Comparison of ENCODE assay signal across 17 cellular contexts in the genomic region with DNA sequence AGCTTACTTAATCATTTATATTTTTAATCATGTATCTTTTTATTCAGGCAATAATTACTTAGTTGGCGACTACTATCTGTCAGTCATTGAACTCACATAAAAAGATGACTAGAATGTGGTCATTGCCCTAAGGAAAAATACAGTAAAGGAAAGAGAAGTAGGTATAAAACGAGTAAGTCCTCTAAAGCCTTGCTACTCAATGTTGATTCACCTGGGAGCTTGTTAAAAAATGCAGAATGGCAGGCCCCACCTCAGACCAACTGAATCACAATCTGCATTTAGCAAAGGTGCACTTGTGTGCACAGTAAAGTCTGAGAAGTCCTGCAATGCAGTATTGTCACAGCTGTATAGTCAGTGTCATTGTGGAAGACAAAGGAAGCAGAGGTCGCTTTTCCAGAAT.
"Had no signal": no experiment of that assay in that cellular context is flagged by ENCODE, and none has a peak within 500 bp of the region (broad histone marks: within the 10 kb centered on the region; RNA-seq: fewer than 3 reads in every experiment).

No MANE protein-coding gene starts in this region.

- H3K4me1 ChIP-seq: colonic mucosa, parathyroid adenoma, prostate gland, sigmoid colon, stomach, transverse colon had no signal

- H3K27me3 Mint-ChIP-seq: naive thymus-derived CD4-positive, alpha-beta T cell had no signal

- H3K27me3 ChIP-seq: colonic mucosa, hepatocyte, sigmoid colon, stomach, transverse colon had no signal

- ATAC-seq: naive thymus-derived CD4-positive, alpha-beta T cell had no signal

- H3K36me3 Mint-ChIP-seq: naive thymus-derived CD4-positive, alpha-beta T cell had no signal

- H3K36me3 ChIP-seq: colonic mucosa, prostate gland, sigmoid colon, stomach, thoracic aorta, transverse colon had no signal

- H3K27ac ChIP-seq: colonic mucosa, hepatocyte, parathyroid adenoma, prostate gland, sigmoid colon, skin epidermis, stomach, thoracic aorta, transverse colon had no signal

- H3K4me3 ChIP-seq: colonic mucosa, hepatocyte, prostate gland, sigmoid colon, skin epidermis, stomach, thoracic aorta, transverse colon had no signal

- H3K27ac Mint-ChIP-seq: naive thymus-derived CD4-positive, alpha-beta T cell; nephron progenitor cell had no signal

- H3K9ac ChIP-seq: parathyroid adenoma had no signal

- H3K4me1 Mint-ChIP-seq: naive thymus-derived CD4-positive, alpha-beta T cell had no signal

- H3K9me3 Mint-ChIP-seq: nephron progenitor cell had no signal

- H3K4me3 Mint-ChIP-seq: naive thymus-derived CD4-positive, alpha-beta T cell; nephron progenitor cell had no signal

- H3K79me2 ChIP-seq: hepatocyte, parathyroid adenoma had no signal

- H3K4me2 ChIP-seq: hepatocyte had no signal

- DNase-seq: colonic mucosa; dermis blood vessel endothelial cell; head of caudate nucleus; naive thymus-derived CD4-positive, alpha-beta T cell; nephron progenitor cell; retina; sigmoid colon; stimulated activated CD4-positive, alpha-beta T cell treated with anti-CD3 and anti-CD28 coated beads, Interleukin-12 subunit alpha, Interleukin-12 subunit beta, amount 100 ng/mL, for 4 hours; stimulated activated naive CD4-positive, alpha-beta T cell; stomach; substantia nigra; transverse colon had no signal

- H3K9me3 ChIP-seq: colonic mucosa, prostate gland, sigmoid colon, stomach, thoracic aorta, transverse colon had no signal

- H2AFZ ChIP-seq: hepatocyte, parathyroid adenoma had no signal
